14 cellular contexts compared by ENCODE assay signal in genomic region chr1:214236477-214236876, GRCh38.
"Had no signal": no experiment of that assay in that cellular context is flagged by ENCODE, and none has a peak within 500 bp of the region (broad histone marks: within the 10 kb centered on the region; RNA-seq: fewer than 3 reads in every experiment).

No MANE protein-coding gene starts in this region.

- DNase-seq: dermis blood vessel endothelial cell; esophagus squamous epithelium; foreskin fibroblast; glutamatergic neuron; kidney; left cardiac atrium; left ventricle myocardium inferior; lower lobe of right lung; natural killer cell; posterior cingulate gyrus; right cardiac atrium; stimulated activated CD4-positive, alpha-beta T cell treated with anti-CD3 and anti-CD28 coated beads, Interleukin-2, amount 100 ng/mL, for 48 hours; stimulated activated naive CD4-positive, alpha-beta T cell treated with Interleukin-2 at 50 U/mL for 16 hours; thyroid gland had no signal
